1 cellular context compared by ENCODE assay signal in the genomic region with DNA sequence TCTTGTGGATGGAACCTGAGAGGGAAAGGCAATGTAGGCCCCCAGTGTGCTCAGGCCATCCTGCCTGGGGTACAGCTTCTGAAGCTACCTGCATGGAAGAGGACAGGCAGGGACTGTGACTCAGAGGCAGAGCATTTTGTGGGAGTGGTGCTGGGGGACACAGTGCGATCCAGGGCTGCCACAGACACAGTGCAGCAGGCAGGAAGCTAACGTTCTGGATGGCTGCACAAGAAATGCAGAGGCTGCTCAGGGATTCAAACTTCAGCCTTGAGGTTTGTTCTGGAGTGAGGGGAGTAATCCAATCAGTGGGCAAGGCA.
TF ChIP-seq lines count a peak whose summit lies in the region.

No MANE protein-coding gene starts in this region.

TF ChIP-seq in HCT116, 20 proteins besides CTCF, POLR2A, EP300 and RAD21:
- TF ChIP-seq, protein P1, sequence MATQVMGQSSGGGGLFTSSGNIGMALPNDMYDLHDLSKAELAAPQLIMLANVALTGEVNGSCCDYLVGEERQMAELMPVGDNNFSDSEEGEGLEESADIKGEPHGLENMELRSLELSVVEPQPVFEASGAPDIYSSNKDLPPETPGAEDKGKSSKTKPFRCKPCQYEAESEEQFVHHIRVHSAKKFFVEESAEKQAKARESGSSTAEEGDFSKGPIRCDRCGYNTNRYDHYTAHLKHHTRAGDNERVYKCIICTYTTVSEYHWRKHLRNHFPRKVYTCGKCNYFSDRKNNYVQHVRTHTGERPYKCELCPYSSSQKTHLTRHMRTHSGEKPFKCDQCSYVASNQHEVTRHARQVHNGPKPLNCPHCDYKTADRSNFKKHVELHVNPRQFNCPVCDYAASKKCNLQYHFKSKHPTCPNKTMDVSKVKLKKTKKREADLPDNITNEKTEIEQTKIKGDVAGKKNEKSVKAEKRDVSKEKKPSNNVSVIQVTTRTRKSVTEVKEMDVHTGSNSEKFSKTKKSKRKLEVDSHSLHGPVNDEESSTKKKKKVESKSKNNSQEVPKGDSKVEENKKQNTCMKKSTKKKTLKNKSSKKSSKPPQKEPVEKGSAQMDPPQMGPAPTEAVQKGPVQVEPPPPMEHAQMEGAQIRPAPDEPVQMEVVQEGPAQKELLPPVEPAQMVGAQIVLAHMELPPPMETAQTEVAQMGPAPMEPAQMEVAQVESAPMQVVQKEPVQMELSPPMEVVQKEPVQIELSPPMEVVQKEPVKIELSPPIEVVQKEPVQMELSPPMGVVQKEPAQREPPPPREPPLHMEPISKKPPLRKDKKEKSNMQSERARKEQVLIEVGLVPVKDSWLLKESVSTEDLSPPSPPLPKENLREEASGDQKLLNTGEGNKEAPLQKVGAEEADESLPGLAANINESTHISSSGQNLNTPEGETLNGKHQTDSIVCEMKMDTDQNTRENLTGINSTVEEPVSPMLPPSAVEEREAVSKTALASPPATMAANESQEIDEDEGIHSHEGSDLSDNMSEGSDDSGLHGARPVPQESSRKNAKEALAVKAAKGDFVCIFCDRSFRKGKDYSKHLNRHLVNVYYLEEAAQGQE (IDR thresholded peaks at IDR 0.05; ENCODE audit: low read depth) = no peak
- TF ChIP-seq YY1 (IDR thresholded peaks at IDR 0.05; ENCODE audit: extremely low read depth, insufficient replicate concordance, low read depth, low read length) (no peak), SRF (IDR thresholded peaks at IDR 0.05; ENCODE audit: low read depth) (no peak), FOSL1 (IDR thresholded peaks at IDR 0.05; ENCODE audit: low read depth) (no peak), CBX3 (IDR thresholded peaks at IDR 0.05; ENCODE audit: low read depth) (peak; percentile 53; the same call in 1 of the 2 replicates), CEBPB (IDR thresholded peaks at IDR 0.05; ENCODE audit: low read depth) (no peak), EGR1 (IDR thresholded peaks at IDR 0.05; ENCODE audit: low read depth) (no peak), JUND (IDR thresholded peaks at IDR 0.05) (peak; percentile 35; the same call in 1 of the 2 replicates), ELF1 (IDR thresholded peaks at IDR 0.05; ENCODE audit: borderline replicate concordance, low read depth) (no peak), POLR2AphosphoS5 (IDR thresholded peaks at IDR 0.05; ENCODE audit: low read depth, low read length) (no peak), SP1 (IDR thresholded peaks at IDR 0.05; ENCODE audit: low read depth) (peak; percentile 33; the same call in 1 of the 2 replicates), EZH2 (IDR thresholded peaks at IDR 0.05) (no peak), TCF7L2 (IDR thresholded peaks at IDR 0.05; ENCODE audit: borderline replicate concordance, extremely low read depth, insufficient read depth, insufficient read length) (no peak)
- TF ChIP-seq, protein P2, sequence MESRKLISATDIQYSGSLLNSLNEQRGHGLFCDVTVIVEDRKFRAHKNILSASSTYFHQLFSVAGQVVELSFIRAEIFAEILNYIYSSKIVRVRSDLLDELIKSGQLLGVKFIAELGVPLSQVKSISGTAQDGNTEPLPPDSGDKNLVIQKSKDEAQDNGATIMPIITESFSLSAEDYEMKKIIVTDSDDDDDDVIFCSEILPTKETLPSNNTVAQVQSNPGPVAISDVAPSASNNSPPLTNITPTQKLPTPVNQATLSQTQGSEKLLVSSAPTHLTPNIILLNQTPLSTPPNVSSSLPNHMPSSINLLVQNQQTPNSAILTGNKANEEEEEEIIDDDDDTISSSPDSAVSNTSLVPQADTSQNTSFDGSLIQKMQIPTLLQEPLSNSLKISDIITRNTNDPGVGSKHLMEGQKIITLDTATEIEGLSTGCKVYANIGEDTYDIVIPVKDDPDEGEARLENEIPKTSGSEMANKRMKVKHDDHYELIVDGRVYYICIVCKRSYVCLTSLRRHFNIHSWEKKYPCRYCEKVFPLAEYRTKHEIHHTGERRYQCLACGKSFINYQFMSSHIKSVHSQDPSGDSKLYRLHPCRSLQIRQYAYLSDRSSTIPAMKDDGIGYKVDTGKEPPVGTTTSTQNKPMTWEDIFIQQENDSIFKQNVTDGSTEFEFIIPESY (IDR thresholded peaks at IDR 0.05; ENCODE audit: extremely low read depth, insufficient replicate concordance, low read length) = no peak
